ENCODE assay signal across 27 cellular contexts in the genomic region with DNA sequence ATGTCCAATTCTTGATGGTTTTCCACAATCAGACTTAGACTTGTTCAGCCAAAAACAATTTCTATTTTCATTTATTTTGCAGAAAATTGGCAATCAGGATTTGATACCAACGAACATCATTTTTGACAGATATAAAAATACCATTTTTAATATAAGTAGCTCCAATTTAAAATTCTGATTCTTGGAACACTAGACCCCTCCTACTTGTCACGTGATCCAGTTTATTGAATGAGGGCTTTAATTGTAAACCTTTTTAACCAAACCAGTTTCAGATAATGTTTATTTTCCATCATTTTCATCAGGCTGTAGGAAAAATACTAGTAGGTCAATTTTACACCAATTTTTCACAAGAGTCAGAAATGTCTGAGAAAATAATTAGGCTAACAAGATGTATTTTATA.
"Had no signal": no experiment of that assay in that cellular context is flagged by ENCODE, and none has a peak within 500 bp of the region (broad histone marks: within the 10 kb centered on the region; RNA-seq: fewer than 3 reads in every experiment).

No MANE protein-coding gene starts in this region.

- H3K4me3 ChIP-seq: colonic mucosa, coronary artery, dorsolateral prefrontal cortex, esophagus muscularis mucosa, esophagus squamous epithelium, gastrocnemius medialis, gastroesophageal sphincter, heart left ventricle, heart right ventricle had no signal

- H3K36me3 ChIP-seq: colonic mucosa, esophagus muscularis mucosa, esophagus squamous epithelium, gastrocnemius medialis, gastroesophageal sphincter, heart left ventricle, heart right ventricle had no signal

- DNase-seq: colonic mucosa; cortex of kidney; dermis blood vessel endothelial cell; dorsolateral prefrontal cortex; effector CD4-positive, alpha-beta T cell; effector CD8-positive, alpha-beta T cell; effector memory CD4-positive, alpha-beta T cell; effector memory CD8-positive, alpha-beta T cell; endodermal cell; erythroblast; esophagus squamous epithelium; foreskin fibroblast; foreskin keratinocyte; foreskin melanocyte; gastrocnemius medialis; glutamatergic neuron; head of caudate nucleus; heart left ventricle; heart right ventricle had no signal

- H3K27me3 ChIP-seq: colonic mucosa, dorsolateral prefrontal cortex, esophagus muscularis mucosa, esophagus squamous epithelium, foreskin keratinocyte, gastrocnemius medialis, gastroesophageal sphincter, heart left ventricle, heart right ventricle had no signal

- FAIRE-seq: colon, endometrium, endothelial cell of umbilical vein had no signal

- H3K4me1 ChIP-seq: colonic mucosa, esophagus squamous epithelium, foreskin keratinocyte, gastrocnemius medialis, heart left ventricle, heart right ventricle had no signal

- H3K27ac ChIP-seq: colonic mucosa, coronary artery, epithelial cell of prostate, esophagus muscularis mucosa, esophagus squamous epithelium, foreskin keratinocyte, gastrocnemius medialis, gastroesophageal sphincter, heart left ventricle, heart right ventricle had no signal

- ATAC-seq: effector memory CD8-positive, alpha-beta T cell; esophagus mucosa; foreskin keratinocyte; gastrocnemius medialis; gastroesophageal sphincter; heart left ventricle; heart right ventricle had no signal

- H3K9me3 ChIP-seq: colonic mucosa, esophagus muscularis mucosa, esophagus squamous epithelium, gastrocnemius medialis, gastroesophageal sphincter, heart left ventricle, heart right ventricle had no signal
